2 cellular contexts compared by ENCODE assay signal in genomic region chr2:240451108-240451611, GRCh38.
TF ChIP-seq lines count a peak whose summit lies in the region.

No MANE protein-coding gene starts in this region.

TF ChIP-seq in SK-N-SH treated with all-trans-retinoic acid at 6 μM for 48 hours, 23 proteins besides CTCF, POLR2A, EP300 and RAD21 (continued from another document):
- TF ChIP-seq CREB5 (CRISPR knock-in tag; IDR thresholded peaks at IDR 0.05; ENCODE audit: low read depth), result no peak
- TF ChIP-seq SNAI2 (CRISPR knock-in tag; IDR thresholded peaks at IDR 0.05), result no peak
- no peak for TF ChIP-seq ESRRG (CRISPR knock-in tag; IDR thresholded peaks at IDR 0.05)
- TF ChIP-seq ARNTL (CRISPR knock-in tag; IDR thresholded peaks at IDR 0.05; ENCODE audit: borderline replicate concordance, low read depth), result no peak

TF ChIP-seq in SK-N-SH, 30 proteins besides CTCF, POLR2A, EP300 and RAD21 (continued from another document):
- TF ChIP-seq USF2 (IDR thresholded peaks at IDR 0.05; ENCODE audit: borderline replicate concordance, low read depth, low read length) (no peak), FOXM1 (IDR thresholded peaks at IDR 0.05; ENCODE audit: low read depth) (no peak), GATA2 (CRISPR knock-in tag; IDR thresholded peaks at IDR 0.05) (no peak), NFIC (IDR thresholded peaks at IDR 0.05; ENCODE audit: borderline replicate concordance) (no peak), MEF2A (IDR thresholded peaks at IDR 0.05; ENCODE audit: borderline replicate concordance, low read depth) (no peak)
